ENCODE assay signal across 8 cellular contexts in the genomic region with DNA sequence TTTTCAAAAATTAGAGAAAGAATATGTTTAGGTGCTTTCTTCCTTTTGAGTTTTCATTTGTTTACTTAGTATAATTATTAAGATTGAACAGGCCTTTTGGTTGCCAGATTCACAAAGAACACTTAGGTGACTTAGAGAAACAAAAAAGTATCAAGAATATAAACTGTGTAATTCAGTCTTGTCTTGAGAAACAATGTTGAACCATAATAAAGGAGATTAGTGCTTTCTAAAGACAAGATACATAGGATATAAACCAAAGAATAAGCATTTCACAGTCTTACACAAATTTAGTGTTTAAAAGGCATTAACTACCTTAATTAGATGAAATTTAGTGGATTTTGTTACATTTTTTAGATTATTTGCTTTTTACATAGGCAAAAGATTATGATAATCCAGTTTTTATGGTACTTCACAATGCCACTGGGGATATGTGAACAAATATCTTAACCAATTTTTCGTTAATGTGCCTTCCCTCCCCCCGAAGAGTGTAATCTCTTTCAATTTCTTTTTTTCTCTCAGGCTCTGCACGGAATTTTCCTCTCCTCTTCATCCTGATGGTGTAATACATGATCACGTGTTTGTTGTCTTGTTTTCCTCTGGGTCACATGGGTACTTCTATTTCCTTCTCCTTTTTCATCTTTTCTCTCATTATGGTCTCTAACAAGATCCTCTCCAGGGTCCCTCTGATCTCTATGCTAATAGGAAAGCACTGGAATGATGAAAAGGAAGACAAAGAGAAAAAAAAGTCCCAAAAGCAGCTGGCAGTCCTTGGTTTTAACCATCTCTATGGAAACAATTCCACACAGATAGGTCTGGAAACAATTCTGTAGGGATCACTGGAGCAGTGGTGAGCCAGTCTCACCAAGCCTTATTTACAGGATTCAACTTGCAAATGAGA. TPM values are rescaled to one million over a fixed set of nuclear protein-coding genes. Genes with fewer than 3 reads are reported as not detected.
DNase-seq lines count a peak whose midpoint lies in the region; ATAC-seq, FAIRE-seq and TF ChIP-seq lines count a peak whose summit lies in the region.

No MANE protein-coding gene starts in this region.

- no peak overlapping the region for H3K4me3 ChIP-seq in hepatocyte
- no peak overlapping the region for H3K4me3 ChIP-seq in small intestine (ENCODE audit: low read depth in 1 of 2, low read length in 2 of 2)

- H3K27me3 ChIP-seq in hepatocyte: no peaks in the 10 kb centered on the region
- H3K27me3 ChIP-seq in small intestine (ENCODE audit: control insufficient read depth in 2 of 2, insufficient read depth in 2 of 2, low read length in 2 of 2): no peaks in the 10 kb centered on the region

- peaks cover 15% of the 10 kb centered on the region for H3K4me1 ChIP-seq in hepatocyte (ENCODE audit: insufficient read depth)
- peaks cover 0 to 3% of the 10 kb centered on the region in 2 donors for H3K4me1 ChIP-seq in small intestine (ENCODE audit: control insufficient read depth in 2 of 2, insufficient read depth in 1 of 2, low read depth in 1 of 2, low read length in 1 of 2)

- H3K4me3 Mint-ChIP-seq in activated naive CD8-positive, alpha-beta T cell treated with anti-CD3 and anti-CD28 coated beads for 36 hours: peak overlapping the region; percentile 32

- H2AFZ ChIP-seq in hepatocyte: peak overlapping the region; percentile 57

- no peaks in the 10 kb centered on the region for H3K9me2 ChIP-seq in hepatocyte (replicated peaks; ENCODE audit: insufficient read depth)

- peak overlapping the region; percentile 13 for H3K27ac Mint-ChIP-seq in activated naive CD8-positive, alpha-beta T cell treated with anti-CD3 and anti-CD28 coated beads for 36 hours

- no peak for FAIRE-seq in small intestine (lab: Jason Lieb, UNC)

- WGBS in hepatocyte (ENCODE audit: low lambda C conversion rate, missing lambda C conversion rate): 28% methylated on average over 4 of the region's 4 CpGs
- WGBS in small intestine, 3 donors: 10 to 23% (median 14%) methylated on average over 4 of the region's 4 CpGs

- H3K27me3 Mint-ChIP-seq in activated naive CD8-positive, alpha-beta T cell treated with anti-CD3 and anti-CD28 coated beads for 36 hours: peaks cover 7% of the 10 kb centered on the region

- H3K9me3 Mint-ChIP-seq in activated naive CD8-positive, alpha-beta T cell treated with anti-CD3 and anti-CD28 coated beads for 36 hours: peaks cover 3% of the 10 kb centered on the region

- H3K4me2 ChIP-seq in hepatocyte: peak overlapping the region; percentile 63

- peaks cover 17% of the 10 kb centered on the region for H3K4me1 Mint-ChIP-seq in activated naive CD8-positive, alpha-beta T cell treated with anti-CD3 and anti-CD28 coated beads for 36 hours

- peaks cover 3% of the 10 kb centered on the region for H4K20me1 ChIP-seq in hepatocyte (ENCODE audit: insufficient read depth, poor library complexity, severe bottlenecking)

- H3K27ac ChIP-seq in hepatocyte: peak overlapping the region; percentile 75
- H3K27ac ChIP-seq in small intestine (ENCODE audit: low read depth in 1 of 2, low read length in 1 of 2): peak overlapping the region; percentile 41 to 63

- peak; percentile 73 for DNase-seq in NCI-H1092 treated with DMSO at 0.1 percent for 48 hours (lab: John Stamatoyannopoulos, UW)
- no peak for DNase-seq in NCI-H1092 (lab: John Stamatoyannopoulos, UW)
- DNase-seq in NCI-H1694 treated with DMSO at 0.1 percent for 48 hours (lab: John Stamatoyannopoulos, UW): peak; percentile 53
- DNase-seq in activated naive CD8-positive, alpha-beta T cell treated with anti-CD3 and anti-CD28 coated beads for 36 hours: no peak
- peak; percentile 63 for DNase-seq in hepatocyte (ENCODE audit: low spot score)
- DNase-seq in small intestine: peak; percentile 67
- no peak for DNase-seq in NCI-H1930 (lab: John Stamatoyannopoulos, UW)

- peaks cover 15% of the 10 kb centered on the region for H3K36me3 Mint-ChIP-seq in activated naive CD8-positive, alpha-beta T cell treated with anti-CD3 and anti-CD28 coated beads for 36 hours

- H3K36me3 ChIP-seq in hepatocyte (replicated peaks; ENCODE audit: insufficient read depth, low read depth) (no peaks in the 10 kb centered on the region), small intestine (ENCODE audit: control insufficient read depth in 2 of 2, insufficient read depth in 2 of 2, low read length in 2 of 2) (no peaks in the 10 kb centered on the region)

- H3K9me3 ChIP-seq in hepatocyte (ENCODE audit: low read depth) (no peaks in the 10 kb centered on the region), small intestine (ENCODE audit: control insufficient read depth, low read depth) (no peaks in the 10 kb centered on the region)

- H3K79me2 ChIP-seq in hepatocyte: peaks cover 14% of the 10 kb centered on the region

- no peak for ATAC-seq in HG02588 (IDR thresholded peaks at IDR 0.05; ENCODE audit: unreplicated experiment)

- no peak for TF ChIP-seq CTCF in hepatocyte (IDR thresholded peaks at IDR 0.05; ENCODE audit: poor library complexity)

RNA-seq across cellular contexts. Expression of a gene that starts 3.7 kb away (rescaled TPM):
- total RNA-seq in activated naive CD8-positive, alpha-beta T cell treated with anti-CD3 and anti-CD28 coated beads for 36 hours: 100 to 1,000 TPM; 160 to 165 TPM
- 26.8 and 31.5 TPM in 2 replicates for total RNA-seq in hepatocyte
- polyA plus RNA-seq in hepatocyte (134 and 135 TPM in 2 replicates), small intestine (100 to 1,000 TPM; 117 to 142 (median 135) TPM)

RNA-seq across cellular contexts. Expression of a gene that starts 4.6 kb away (rescaled TPM):
- 1 to 10 TPM in 1 of 2 experiments, under 1 TPM in 1; 0.70 to 1.5 TPM for total RNA-seq in activated naive CD8-positive, alpha-beta T cell treated with anti-CD3 and anti-CD28 coated beads for 36 hours
- total RNA-seq in hepatocyte: 37.0 and 42.2 TPM in 2 replicates
- polyA plus RNA-seq in hepatocyte: 12.8 and 26.1 TPM in 2 replicates
- 100 to 1,000 TPM in 2 of 3 donors, 10 to 100 TPM in 1; 45.1 to 333 (median 181) TPM for polyA plus RNA-seq in small intestine

Comparison
In these comparisons a context has a peak if more than half of its experiments do, and no peak if none do; other contexts are left out.
1. DNase-seq: peak in NCI-H1092 treated with DMSO at 0.1 percent for 48 hours (single experiment), NCI-H1694 treated with DMSO at 0.1 percent for 48 hours (single experiment), hepatocyte (single experiment) and small intestine (single experiment); none in NCI-H1092 (single experiment), activated naive CD8-positive, alpha-beta T cell treated with anti-CD3 and anti-CD28 coated beads for 36 hours (single experiment) and NCI-H1930 (0 of 2).
2. RNA of a gene that starts 4.6 kb away (total RNA-seq): 37.0 to 42.2 TPM in hepatocyte; 0.70 to 1.5 TPM in activated naive CD8-positive, alpha-beta T cell treated with anti-CD3 and anti-CD28 coated beads for 36 hours; every median in the first group is over 10 times any median in the second.